Comparison of ENCODE assay signal across 26 cellular contexts in the genomic region with DNA sequence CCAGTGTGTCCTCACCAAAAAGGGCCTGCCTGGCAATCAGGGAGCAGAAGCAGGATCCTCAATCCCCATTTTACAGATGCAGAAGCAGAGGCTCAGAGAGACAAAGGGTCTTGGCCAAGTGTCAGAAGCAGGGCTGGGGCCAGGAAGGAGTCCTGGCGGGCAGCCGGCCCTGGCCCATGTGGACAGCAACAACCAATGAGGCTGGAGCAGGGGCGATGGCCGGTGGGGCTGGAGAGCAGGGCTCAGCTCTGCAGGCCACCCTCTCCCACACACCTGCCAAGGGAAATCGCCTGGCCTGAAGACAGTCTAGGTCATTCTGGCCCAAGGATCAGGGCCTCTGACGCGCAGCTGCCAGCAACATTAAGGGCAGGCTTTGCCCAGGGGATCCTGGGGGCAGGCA.
"Had no signal": no experiment of that assay in that cellular context is flagged by ENCODE, and none has a peak within 500 bp of the region (broad histone marks: within the 10 kb centered on the region; RNA-seq: fewer than 3 reads in every experiment).

No MANE protein-coding gene starts in this region.

- H3K36me3 Mint-ChIP-seq: natural killer cell had no signal

- H3K4me1 ChIP-seq: lower lobe of right lung, right atrium auricular region, uterus had no signal

- H2AFZ ChIP-seq: neural progenitor cell had no signal

- H3K4me2 ChIP-seq: neural progenitor cell had no signal

- DNase-seq: head of caudate nucleus; hippocampal formation; lower lobe of right lung; mammary epithelial cell; mesenchymal stem cell; naive B cell; natural killer cell; nephron progenitor cell; ovary; stimulated activated CD4-positive, alpha-beta T cell treated with anti-CD3 and anti-CD28 coated beads, Interleukin-12 subunit alpha, Interleukin-12 subunit beta, amount 100 ng/mL, for 4 hours; stimulated activated CD4-positive, alpha-beta T cell treated with anti-CD3 and anti-CD28 coated beads, Interleukin-15, amount 100 ng/mL, for 24 hours; stimulated activated CD4-positive, alpha-beta T cell treated with anti-CD3 and anti-CD28 coated beads, Interleukin-2, amount 100 ng/mL, for 24 hours; stimulated activated CD4-positive, alpha-beta T cell treated with anti-CD3 and anti-CD28 coated beads, Interleukin-4, amount 100 ng/mL, for 1 hour; stimulated activated naive CD4-positive, alpha-beta T cell; substantia nigra; uterus had no signal

- H3K9ac ChIP-seq: neural progenitor cell had no signal

- H3K27me3 ChIP-seq: neural progenitor cell, ovary, right atrium auricular region, tibial nerve, uterus had no signal

- H3K27ac Mint-ChIP-seq: naive B cell; natural killer cell; nephron progenitor cell; progenitor cell of endocrine pancreas; stimulated activated naive CD8-positive, alpha-beta T cell treated with anti-CD3 and anti-CD28 coated beads, Interleukin-15, Interleukin-2, amounts not matched to agents 100 ng/mL and 50 ng/mL, for 24 hours had no signal

- H3K27me3 Mint-ChIP-seq: naive B cell; progenitor cell of endocrine pancreas; stimulated activated naive CD8-positive, alpha-beta T cell treated with anti-CD3 and anti-CD28 coated beads, Interleukin-15, Interleukin-2, amounts not matched to agents 100 ng/mL and 50 ng/mL, for 24 hours; type B pancreatic cell had no signal

- H3K9me3 ChIP-seq: lower lobe of right lung, ovary, right atrium auricular region, uterus had no signal

- H3K4me3 Mint-ChIP-seq: natural killer cell; nephron progenitor cell; neural progenitor cell; stimulated activated naive CD8-positive, alpha-beta T cell treated with anti-CD3 and anti-CD28 coated beads, Interleukin-15, Interleukin-2, amounts not matched to agents 100 ng/mL and 50 ng/mL, for 24 hours; type B pancreatic cell had no signal

- H3K9me3 Mint-ChIP-seq: natural killer cell; stimulated activated naive CD8-positive, alpha-beta T cell treated with anti-CD3 and anti-CD28 coated beads, Interleukin-15, Interleukin-2, amounts not matched to agents 100 ng/mL and 50 ng/mL, for 24 hours; type B pancreatic cell had no signal

- H3K4me3 ChIP-seq: lower lobe of right lung, neural progenitor cell, ovary, right atrium auricular region, skin epidermis, tibial nerve, uterus had no signal

- H3K27ac ChIP-seq: lower lobe of right lung, neural progenitor cell, ovary, right atrium auricular region, skin epidermis, uterus had no signal

- ATAC-seq: left lobe of liver, lower lobe of right lung, natural killer cell, sciatic nerve had no signal

- H3K36me3 ChIP-seq: lower lobe of right lung, neural progenitor cell, ovary, right atrium auricular region, uterus had no signal

- FAIRE-seq: keratinocyte had no signal
